18 cellular contexts compared by ENCODE assay signal in genomic region chr16:27452569-27453475, GRCh38. TPM values are rescaled to one million over a fixed set of nuclear protein-coding genes. Genes with fewer than 3 reads are reported as not detected.
DNase-seq lines count a peak whose midpoint lies in the region; ATAC-seq, FAIRE-seq and TF ChIP-seq lines count a peak whose summit lies in the region.
"Had no signal": no experiment of that assay in that cellular context is flagged by ENCODE, and none has a peak within 500 bp of the region (broad histone marks: within the 10 kb centered on the region; RNA-seq: fewer than 3 reads in every experiment).

No MANE protein-coding gene starts in this region.

- H3K4ac ChIP-seq in H9 (ENCODE audit: low read depth, low read length), result no peak overlapping the region

- peak overlapping the region; percentile 72 for H3K27ac Mint-ChIP-seq in activated T-cell treated with anti-CD3 and anti-CD28 coated beads, Interleukin-2, amount 50 U/mL, for 24 hours
- peak overlapping the region; percentile 88 to 93 for H3K27ac Mint-ChIP-seq in activated naive CD4-positive, alpha-beta T cell treated with anti-CD3 and anti-CD28 coated beads, Interleukin-2, amount 50 U/mL, for 72 hours
- H3K27ac Mint-ChIP-seq in natural killer cell (peak overlapping the region; percentile 90 to 98), H9 (no peak overlapping the region)

- no peaks in the 10 kb centered on the region for H3K79me1 ChIP-seq in H9 (ENCODE audit: insufficient read depth, low read depth, low read length, poor library complexity, severe bottlenecking)

- H3K79me2 ChIP-seq in H9 (ENCODE audit: insufficient read depth, low read length), result no peaks in the 10 kb centered on the region

- no peak overlapping the region for H3K14ac ChIP-seq in H9 (ENCODE audit: insufficient read depth, low read length)

- no peak overlapping the region for H4K8ac ChIP-seq in H9 (replicated peaks; ENCODE audit: insufficient read length, low read depth, low read length)

- H4K91ac ChIP-seq in H9 (ENCODE audit: insufficient read length, low read depth, low read length), result no peak overlapping the region

- H2BK20ac ChIP-seq in H9 (ENCODE audit: low read depth, low read length, poor library complexity, severe bottlenecking), result no peak overlapping the region

- H2BK120ac ChIP-seq in H9 (ENCODE audit: low read depth, low read length, poor library complexity, severe bottlenecking), result no peak overlapping the region

- no peak for TF ChIP-seq CTCF in natural killer cell (IDR thresholded peaks at IDR 0.05)
- no peak for TF ChIP-seq CTCF in H9 (conservative IDR thresholded peaks at IDR 0.05)
- TF ChIP-seq CTCF in GM13976 (IDR thresholded peaks at IDR 0.05; ENCODE audit: borderline replicate concordance, control extremely low read depth, extremely low read depth, insufficient read depth, missing control alignments), result no peak

- peaks cover 2% of the 10 kb centered on the region for H4K20me1 ChIP-seq in H9 (ENCODE audit: control insufficient read depth, insufficient read depth, insufficient read length)

- H3K4me1 ChIP-seq in H9 (ENCODE audit: insufficient read depth, low read length), result no peaks in the 10 kb centered on the region
- H3K4me1 ChIP-seq: pancreas had no signal

- no peak overlapping the region for H3K4me3 Mint-ChIP-seq in activated T-cell treated with anti-CD3 and anti-CD28 coated beads, Interleukin-2, amount 50 U/mL, for 24 hours
- H3K4me3 Mint-ChIP-seq in natural killer cell (no peak overlapping the region), H9 (no peak overlapping the region; a peak in 1 of 5 replicates)

- H3K4me1 Mint-ChIP-seq in activated T-cell treated with anti-CD3 and anti-CD28 coated beads, Interleukin-2, amount 50 U/mL, for 24 hours (ENCODE audit: low read depth), result peaks cover 95% of the 10 kb centered on the region
- peaks cover 66 to 73% of the 10 kb centered on the region in 2 donors for H3K4me1 Mint-ChIP-seq in natural killer cell
- H3K4me1 Mint-ChIP-seq in H9, result peaks cover 6% of the 10 kb centered on the region in 2 experiments; a peak in 3 of 4 replicates

- H3K27ac ChIP-seq in H9 (ENCODE audit: insufficient read length, low read depth, low read length), result no peak overlapping the region
- H3K27ac ChIP-seq: pancreas, spleen, thyroid gland had no signal

- in situ Hi-C loops in GM13976 (cut with MboI; ENCODE audit: low sequenced_read_pairs, unreplicated experiment), result loop anchor here (10.0 to 25.0 kb wide), 4 partner anchors 78 to 1616 kb away; no protein-coding TSS in a partner anchor

- no peak overlapping the region for H3K18ac ChIP-seq in H9 (ENCODE audit: insufficient read length, low read depth, low read length)

- H4K5ac ChIP-seq in H9 (ENCODE audit: insufficient read length, low read depth, low read length), result no peak overlapping the region

- no peak overlapping the region for H2AK5ac ChIP-seq in H9 (ENCODE audit: insufficient read length, low read length)

- no CpG with 5 or more reads among the region's 16 CpGs for WGBS in H9 (ENCODE audit: extremely low coverage, insufficient read length, low lambda C conversion rate)

- no peak overlapping the region for H2AFZ ChIP-seq in H9 (ENCODE audit: low read length)

- H2BK5ac ChIP-seq in H9 (ENCODE audit: insufficient read length, low read length), result no peak overlapping the region

- ATAC-seq in activated naive CD4-positive, alpha-beta T cell treated with anti-CD3 and anti-CD28 coated beads, Interleukin-2, amount 50 U/mL, for 72 hours, result no peak
- ATAC-seq in natural killer cell, result no peak
- ATAC-seq: pancreas had no signal

- H3K4me2 ChIP-seq in H9 (ENCODE audit: insufficient read depth, insufficient read length, low read length), result no peak overlapping the region

- H2BK12ac ChIP-seq in H9 (ENCODE audit: insufficient read length, low read depth, low read length), result no peak overlapping the region

- no peak overlapping the region for H3T11ph ChIP-seq in H9 (ENCODE audit: low read length)

- no peak overlapping the region for H3K56ac ChIP-seq in H9 (ENCODE audit: insufficient read length, low read depth, low read length)

- H3K36me3 Mint-ChIP-seq in activated T-cell treated with anti-CD3 and anti-CD28 coated beads, Interleukin-2, amount 50 U/mL, for 24 hours (ENCODE audit: low read depth), result peaks cover 40% of the 10 kb centered on the region
- H3K36me3 Mint-ChIP-seq in activated naive CD4-positive, alpha-beta T cell treated with anti-CD3 and anti-CD28 coated beads, Interleukin-2, amount 50 U/mL, for 72 hours, result peaks cover 17 to 53% of the 10 kb centered on the region in 2 donors
- H3K36me3 Mint-ChIP-seq in natural killer cell, result no peaks in the 10 kb centered on the region
- peaks cover 0 to 1% (median 0%) of the 10 kb centered on the region in 3 experiments; a peak in 2 of 7 replicates for H3K36me3 Mint-ChIP-seq in H9 (ENCODE audit: insufficient read depth in 1 of 3, low read depth in 3 of 3)

- no peaks in the 10 kb centered on the region for H3K27me3 Mint-ChIP-seq in activated T-cell treated with anti-CD3 and anti-CD28 coated beads, Interleukin-2, amount 50 U/mL, for 24 hours
- H3K27me3 Mint-ChIP-seq in natural killer cell (ENCODE audit: low read depth in 2 of 2) (no peaks in the 10 kb centered on the region), H9 (ENCODE audit: low read depth) (no peaks in the 10 kb centered on the region; the same call in 1 of the 2 replicates)

- H3K23ac ChIP-seq in H9 (ENCODE audit: insufficient read length, low read depth, low read length), result no peak overlapping the region

- DNase-seq in activated T-cell treated with anti-CD3 and anti-CD28 coated beads, Interleukin-2, amount 50 U/mL, for 24 hours, result no peak
- no peak for DNase-seq in activated T-cell treated with anti-CD3 and anti-CD28 coated beads, Interleukin-2, amount 50 U/mL, for 48 hours
- DNase-seq in GM18507 (ENCODE audit: extremely low spot score, insufficient read length, low read depth), result no peak
- no peak for DNase-seq in activated naive CD4-positive, alpha-beta T cell treated with anti-CD3 and anti-CD28 coated beads, Interleukin-2, amount 50 U/mL, for 72 hours (ENCODE audit: low spot score in 2 of 2)
- DNase-seq in natural killer cell, result no peak
- no peak for DNase-seq in H9
- DNase-seq in GM13976 (ENCODE audit: low spot score), result no peak
- no peak for DNase-seq in NCI-H748 treated with DMSO at 0.1 percent for 48 hours (lab: John Stamatoyannopoulos, UW)
- DNase-seq: activated CD4-positive, alpha-beta T cell treated with anti-CD3 and anti-CD28 coated beads for 1 hour; DMS79 treated with DMSO at 0.1 percent for 48 hours; midbrain; NCI-H1092; NCI-H2171 treated with DMSO at 0.1 percent for 48 hours; spleen; thyroid gland had no signal

- no peaks in the 10 kb centered on the region for H3K9me3 ChIP-seq in H9 (ENCODE audit: control insufficient read depth, low read depth, low read length)
- H3K9me3 ChIP-seq: pancreas, thyroid gland had no signal

- no peaks in the 10 kb centered on the region for H3K23me2 ChIP-seq in H9 (ENCODE audit: insufficient read length, low read depth, low read length, poor library complexity, severe bottlenecking)

- FAIRE-seq in GM18507 (lab: Jason Lieb, UNC), result peak; percentile 21
- FAIRE-seq: endothelial cell of umbilical vein, islet of Langerhans, pancreas had no signal

- no peak overlapping the region for H2BK15ac ChIP-seq in H9 (ENCODE audit: low read depth, low read length)

- H3K9me3 Mint-ChIP-seq in activated T-cell treated with anti-CD3 and anti-CD28 coated beads, Interleukin-2, amount 50 U/mL, for 24 hours, result peaks cover 3% of the 10 kb centered on the region
- H3K9me3 Mint-ChIP-seq in activated naive CD4-positive, alpha-beta T cell treated with anti-CD3 and anti-CD28 coated beads, Interleukin-2, amount 50 U/mL, for 72 hours, result peaks cover 0 to 5% of the 10 kb centered on the region in 2 donors
- H3K9me3 Mint-ChIP-seq in natural killer cell (no peaks in the 10 kb centered on the region), H9 (peaks cover 2 to 3% of the 10 kb centered on the region in 2 experiments; a peak in 2 of 5 replicates)

- intact Hi-C loops in natural killer cell (cut with micrococcal nuclease), result no loop called here

- H3K9ac ChIP-seq in H9 (ENCODE audit: extremely low read depth, insufficient read length, low read length), result no peak overlapping the region

- H3K27me3 ChIP-seq in H9 (ENCODE audit: insufficient read depth, low read length), result no peaks in the 10 kb centered on the region
- H3K27me3 ChIP-seq: pancreas, thyroid gland had no signal

RNA-seq across cellular contexts. Expression of gene IL21R, which starts 50.8 kb away (rescaled TPM):
- total RNA-seq in activated naive CD4-positive, alpha-beta T cell treated with anti-CD3 and anti-CD28 coated beads, Interleukin-2, amount 50 U/mL, for 72 hours, result 100 to 1,000 TPM; 103 to 106 TPM
- total RNA-seq in natural killer cell (10 to 100 TPM; 24.3 to 45.7 (median 26.5) TPM), H9 (2021) (0.07 and 0.11 TPM in 2 replicates)
- total RNA-seq: endothelial cell of umbilical vein had no signal

Comparison
In these comparisons a context has a peak if more than half of its experiments do, and no peak if none do; other contexts are left out.
1. H3K27ac Mint-ChIP-seq: peak in activated T-cell treated with anti-CD3 and anti-CD28 coated beads, Interleukin-2, amount 50 U/mL, for 24 hours (single experiment), activated naive CD4-positive, alpha-beta T cell treated with anti-CD3 and anti-CD28 coated beads, Interleukin-2, amount 50 U/mL, for 72 hours (2 of 2) and natural killer cell (2 of 2); none in H9 (0 of 3).
2. RNA of gene IL21R, which starts 50.8 kb away (total RNA-seq): 103 to 106 TPM in activated naive CD4-positive, alpha-beta T cell treated with anti-CD3 and anti-CD28 coated beads, Interleukin-2, amount 50 U/mL, for 72 hours and 24.3 to 45.7 TPM in natural killer cell; 0.07 to 0.11 TPM in H9; every median in the first group is over 10 times any median in the second.